In genomic region chr4:54017974-54018373, GRCh38 we compare ENCODE assay signal across 20 cellular contexts.
"Had no signal": no experiment of that assay in that cellular context is flagged by ENCODE, and none has a peak within 500 bp of the region (broad histone marks: within the 10 kb centered on the region; RNA-seq: fewer than 3 reads in every experiment).

No MANE protein-coding gene starts in this region.

- DNase-seq: activated CD4-positive, alpha-beta memory T cell treated with anti-CD3 and anti-CD28 coated beads for 36 hours; activated CD4-positive, alpha-beta T cell treated with anti-CD3 and anti-CD28 coated beads, Interleukin-2, amount 10 ng/mL, durations not matched to agents 7 days and 5 days; activated CD4-positive, CD25-positive, alpha-beta regulatory T cell; activated CD8-positive, alpha-beta memory T cell treated with anti-CD3 and anti-CD28 coated beads for 24 hours; activated gamma-delta T cell; activated naive CD4-positive, alpha-beta T cell treated with anti-CD3 and anti-CD28 coated beads for 36 hours; activated T-cell treated with anti-CD3 and anti-CD28 coated beads, Interleukin-2, amount 50 U/mL, for 48 hours; amygdala; NCI-H1105 treated with DMSO at 0.1 percent for 48 hours; NCI-H1436 treated with DMSO at 0.1 percent for 48 hours; NCI-H187; NCI-H510A treated with DMSO at 0.1 percent for 48 hours; NK-92 treated with Interleukin-12 subunit alpha and Interleukin-12 subunit beta, amount 100 ng/mL, for 24 hours; Peyer's patch; SHP77 treated with DMSO at 0.1 percent for 48 hours; T-cell; T-helper 2 cell; T1000 had no signal

- H3K9me3 ChIP-seq: Peyer's patch had no signal

- FAIRE-seq: astrocyte had no signal

- H3K27me3 ChIP-seq: Peyer's patch had no signal

- H3K36me3 ChIP-seq: Peyer's patch had no signal

- H3K4me3 ChIP-seq: Peyer's patch had no signal

- H3K4me1 ChIP-seq: Peyer's patch had no signal

- H3K27ac ChIP-seq: Peyer's patch had no signal

- ATAC-seq: activated T-helper 17 cell treated with anti-CD3 and anti-CD28 coated beads, Interleukin-2, amount 50 U/mL, for 72 hours; T-cell had no signal
